15 cellular contexts compared by ENCODE assay signal in genomic region chr15:74564182-74564581, GRCh38. TPM values are rescaled to one million over a fixed set of nuclear protein-coding genes. Genes with fewer than 3 reads are reported as not detected.
A peak's percentile ranks its signal among the peaks of the same experiment; 100 is the strongest.
DNase-seq lines count a peak whose midpoint lies in the region; ATAC-seq and TF ChIP-seq lines count a peak whose summit lies in the region.
"Had no signal": no experiment of that assay in that cellular context is flagged by ENCODE, and none has a peak within 500 bp of the region (broad histone marks: within the 10 kb centered on the region; RNA-seq: fewer than 3 reads in every experiment).

No MANE protein-coding gene starts in this region.

- H3K9ac ChIP-seq in mammary epithelial cell (ENCODE audit: insufficient read depth, low read length), result no peak overlapping the region

- H3K27me3 Mint-ChIP-seq in effector memory CD8-positive, alpha-beta T cell, result no peaks in the 10 kb centered on the region
- H3K27me3 Mint-ChIP-seq: CD4-positive, CD25-positive, alpha-beta regulatory T cell had no signal

- peak overlapping the region; percentile 88 for H3K27ac ChIP-seq in cardiac muscle cell
- no peak overlapping the region for H3K27ac ChIP-seq in left ventricle myocardium inferior (replicated peaks)
- H3K27ac ChIP-seq in mammary epithelial cell (ENCODE audit: insufficient read depth, low read depth, low read length), result no peak overlapping the region
- H3K27ac ChIP-seq: C4-2B had no signal

- peaks cover 46% of the 10 kb centered on the region for H3K36me3 Mint-ChIP-seq in effector memory CD8-positive, alpha-beta T cell (ENCODE audit: insufficient read depth)

- BruUV-seq in mammary epithelial cell (replicated peaks; lab: Mats Ljungman, UMichigan), result no TSS peak

- H3K9me3 Mint-ChIP-seq in effector memory CD8-positive, alpha-beta T cell, result no peaks in the 10 kb centered on the region
- H3K9me3 Mint-ChIP-seq: CD4-positive, CD25-positive, alpha-beta regulatory T cell; CD8-positive, alpha-beta T cell had no signal

- peaks cover 60% of the 10 kb centered on the region for H3K79me2 ChIP-seq in mammary epithelial cell (ENCODE audit: insufficient read depth, low read length)

- DNase-seq in cardiac muscle cell (ENCODE audit: low read depth in 1 of 2, low spot score in 1 of 2) (no peak), left ventricle myocardium inferior (no peak), NCI-H82 treated with DMSO at 0.1 percent for 48 hours (lab: John Stamatoyannopoulos, UW; ENCODE audit: unreplicated experiment) (peak; percentile 91), C1 segment of cervical spinal cord (lab: John Stamatoyannopoulos, UW) (no peak), mammary epithelial cell (no peak)
- DNase-seq in effector memory CD8-positive, alpha-beta T cell, result no peak
- DNase-seq: Caco-2; CD4-positive, CD25-positive, alpha-beta regulatory T cell; CD8-positive, alpha-beta T cell; DMS153; DND-41; H7; HCEC 1CT had no signal

- no peaks in the 10 kb centered on the region for H3K27me3 ChIP-seq in cardiac muscle cell
- no peaks in the 10 kb centered on the region for H3K27me3 ChIP-seq in left ventricle myocardium inferior (ENCODE audit: low read depth)
- no peaks in the 10 kb centered on the region for H3K27me3 ChIP-seq in mammary epithelial cell (ENCODE audit: insufficient read depth, low read length)

- WGBS in mammary epithelial cell (ENCODE audit: low coverage, missing lambda C conversion rate), result 92% methylated on average over 1 of the region's 1 CpG

- no peak overlapping the region for H3K4me3 Mint-ChIP-seq in effector memory CD8-positive, alpha-beta T cell
- H3K4me3 Mint-ChIP-seq: CD4-positive, CD25-positive, alpha-beta regulatory T cell; CD8-positive, alpha-beta T cell had no signal

- peak overlapping the region; percentile 15 to 16 for H3K27ac Mint-ChIP-seq in effector memory CD8-positive, alpha-beta T cell
- H3K27ac Mint-ChIP-seq: CD8-positive, alpha-beta T cell had no signal

- intact Hi-C loops in left ventricle myocardium inferior (cut with micrococcal nuclease), result no loop called here
- intact Hi-C loops in mammary epithelial cell (cut with micrococcal nuclease), result no loop called here

- H4K20me1 ChIP-seq in mammary epithelial cell (ENCODE audit: insufficient read depth, low read length), result no peaks in the 10 kb centered on the region

- H3K4me1 ChIP-seq in cardiac muscle cell (ENCODE audit: low read depth) (peaks cover 68% of the 10 kb centered on the region), left ventricle myocardium inferior (peaks cover 4% of the 10 kb centered on the region), mammary epithelial cell (ENCODE audit: insufficient read depth, low read length) (no peaks in the 10 kb centered on the region)
- H3K4me1 ChIP-seq: Caco-2 had no signal

- H3K4me3 ChIP-seq in cardiac muscle cell (no peak overlapping the region), left ventricle myocardium inferior (no peak overlapping the region), mammary epithelial cell (replicated peaks in 1 of 3; ENCODE audit: insufficient read depth in 1 of 3, low read depth in 2 of 3, low read length in 3 of 3) (no peak overlapping the region)

- no peak for ATAC-seq in effector memory CD8-positive, alpha-beta T cell (replicated peaks)
- ATAC-seq in HG03095 (IDR thresholded peaks at IDR 0.05; ENCODE audit: unreplicated experiment), result no peak
- ATAC-seq: CD8-positive, alpha-beta T cell had no signal

- in situ Hi-C loops in mammary epithelial cell (cut with MboI; ENCODE audit: low sequenced_read_pairs in 2 of 2), result no loop called here

- H3K36me3 ChIP-seq in cardiac muscle cell (no peaks in the 10 kb centered on the region), left ventricle myocardium inferior (no peaks in the 10 kb centered on the region), mammary epithelial cell (ENCODE audit: insufficient read depth, low read length) (peaks cover 4% of the 10 kb centered on the region)

- dilution Hi-C loops in mammary epithelial cell (cut with HindIII; ENCODE audit: low sequenced_read_pairs), result no loop called here

- no peak overlapping the region for H3K4me2 ChIP-seq in mammary epithelial cell (ENCODE audit: insufficient read depth, low read depth, low read length)

- H2AFZ ChIP-seq in mammary epithelial cell (ENCODE audit: low read depth, low read length), result no peak overlapping the region

- TF ChIP-seq CTCF in cardiac muscle cell (IDR thresholded peaks at IDR 0.05; ENCODE audit: low read depth, low read length) (no peak), left ventricle myocardium inferior (IDR thresholded peaks at IDR 0.05; ENCODE audit: borderline replicate concordance) (no peak), mammary epithelial cell (conservative IDR thresholded peaks at IDR 0.05 in 1 of 2, IDR thresholded peaks at IDR 0.05 in 1 of 2; ENCODE audit: extremely low read depth in 1 of 2, insufficient read depth in 1 of 2, low read depth in 1 of 2, low read length in 2 of 2) (no peak)

- H3K9me3 ChIP-seq in cardiac muscle cell (ENCODE audit: low read depth) (no peaks in the 10 kb centered on the region), left ventricle myocardium inferior (replicated peaks) (no peaks in the 10 kb centered on the region), mammary epithelial cell (replicated peaks; ENCODE audit: insufficient read depth, low read length) (no peaks in the 10 kb centered on the region)
- H3K9me3 ChIP-seq: Caco-2 had no signal

- CTCF ChIA-PET in mammary epithelial cell (lab: Charles Lee; ENCODE audit: low non-redundant PET), result no interaction called here

- peaks cover 34 to 51% of the 10 kb centered on the region in 2 donors for H3K4me1 Mint-ChIP-seq in effector memory CD8-positive, alpha-beta T cell (ENCODE audit: low read depth in 2 of 2)

RNA-seq across cellular contexts. Expression of gene ARID3B, which starts 23.2 kb away (rescaled TPM):
- total RNA-seq in cardiac muscle cell (60.7 and 69.8 TPM in 2 replicates), left ventricle myocardium inferior (2.0 TPM), mammary epithelial cell (10 to 100 TPM in 1 of 2 donors, 1 to 10 TPM in 1; 7.0 to 12.8 TPM)
- polyA plus RNA-seq in cardiac muscle cell (70.5 and 72.6 TPM in 2 replicates), mammary epithelial cell (4.2 TPM)
- polyA minus RNA-seq in mammary epithelial cell, result 6.1 TPM

RNA-seq across cellular contexts. Expression of gene CLK3, which starts 51.5 kb away (rescaled TPM):
- total RNA-seq in cardiac muscle cell (193 and 319 TPM in 2 replicates), left ventricle myocardium inferior (53.1 TPM), mammary epithelial cell (10 to 100 TPM; 52.7 to 58.7 TPM)
- polyA plus RNA-seq in cardiac muscle cell (100 and 125 TPM in 2 replicates), mammary epithelial cell (66.0 TPM)
- polyA minus RNA-seq in mammary epithelial cell, result 155 TPM
